ENCODE assay signal across 9 cellular contexts in the genomic region with DNA sequence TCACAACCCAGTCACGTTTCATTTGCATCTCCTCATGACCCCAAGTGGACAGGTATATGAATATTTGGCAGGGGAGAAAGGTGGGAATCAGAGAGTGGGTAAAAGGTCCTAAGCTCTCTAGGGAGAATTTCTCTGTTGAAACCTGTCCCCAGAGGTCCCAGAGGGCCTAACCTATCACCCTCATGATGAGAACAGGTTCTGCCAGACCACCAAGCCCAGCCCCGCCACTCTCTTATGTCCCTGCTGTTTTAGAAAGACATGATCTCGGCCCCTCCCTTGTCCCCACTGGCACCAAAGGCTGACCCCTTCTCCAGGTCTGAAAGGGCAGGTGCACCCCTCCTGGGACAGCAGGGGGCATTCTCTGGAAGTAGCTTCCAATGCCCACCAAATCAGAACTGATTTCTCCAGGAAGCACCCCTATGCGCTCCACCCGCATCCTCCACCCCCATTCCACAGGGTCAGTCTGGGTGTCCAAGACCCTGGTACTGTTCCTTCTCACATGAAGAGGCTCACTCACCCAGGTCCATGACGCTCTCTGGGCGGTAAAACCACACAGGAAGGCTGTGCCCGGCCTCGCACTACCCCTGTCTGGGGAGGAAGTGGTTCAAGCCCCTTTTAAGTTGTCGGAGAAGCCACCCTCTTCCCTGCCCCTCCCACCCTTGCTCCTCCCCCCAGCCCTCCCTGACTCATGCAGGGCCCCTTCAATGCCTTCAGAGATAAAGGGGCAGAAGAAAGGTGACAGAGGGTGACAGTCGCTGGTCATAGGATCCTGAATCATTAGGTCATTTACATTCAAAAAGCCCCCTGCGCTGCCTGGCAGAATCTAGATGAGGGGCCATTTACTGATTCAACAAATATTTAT. TPM values are rescaled to one million over a fixed set of nuclear protein-coding genes. Genes with fewer than 3 reads are reported as not detected.
DNase-seq lines count a peak whose midpoint lies in the region; ATAC-seq and TF ChIP-seq lines count a peak whose summit lies in the region.
"Had no signal": no experiment of that assay in that cellular context is flagged by ENCODE, and none has a peak within 500 bp of the region (broad histone marks: within the 10 kb centered on the region; RNA-seq: fewer than 3 reads in every experiment).

A gene with protein sequence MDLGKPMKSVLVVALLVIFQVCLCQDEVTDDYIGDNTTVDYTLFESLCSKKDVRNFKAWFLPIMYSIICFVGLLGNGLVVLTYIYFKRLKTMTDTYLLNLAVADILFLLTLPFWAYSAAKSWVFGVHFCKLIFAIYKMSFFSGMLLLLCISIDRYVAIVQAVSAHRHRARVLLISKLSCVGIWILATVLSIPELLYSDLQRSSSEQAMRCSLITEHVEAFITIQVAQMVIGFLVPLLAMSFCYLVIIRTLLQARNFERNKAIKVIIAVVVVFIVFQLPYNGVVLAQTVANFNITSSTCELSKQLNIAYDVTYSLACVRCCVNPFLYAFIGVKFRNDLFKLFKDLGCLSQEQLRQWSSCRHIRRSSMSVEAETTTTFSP (minus strand): TSS at position 590 of the 862 bp plus-strand sequence. CDS start 63 bp downstream, at position 527.

- H3K27ac Mint-ChIP-seq in naive thymus-derived CD8-positive, alpha-beta T cell: peak within 1 kb of the TSS; percentile 95 to 100 (median 100)

- no peak within 1 kb of the TSS for H2AFZ ChIP-seq in osteoblast (ENCODE audit: low read length)

- peak within 1 kb of the TSS; percentile 91 to 100 (median 97) for H3K4me3 Mint-ChIP-seq in naive thymus-derived CD8-positive, alpha-beta T cell

- peak; percentile 52 to 61 for ATAC-seq in naive thymus-derived CD8-positive, alpha-beta T cell
- no peak for ATAC-seq in HG03571 (IDR thresholded peaks at IDR 0.05; ENCODE audit: unreplicated experiment)

- H3K9me3 Mint-ChIP-seq in naive thymus-derived CD8-positive, alpha-beta T cell: peaks cover 0 to 10% (median 0%) of the 10 kb centered on the region in 9 donors

- peak; percentile 49 to 68 for DNase-seq in NOMO-1 (lab: John Stamatoyannopoulos, UW; ENCODE audit: unreplicated experiment in 2 of 2)
- peak; percentile 79 for DNase-seq in activated T-cell treated with anti-CD3 and anti-CD28 coated beads for 48 hours (ENCODE audit: low read depth)
- DNase-seq in naive thymus-derived CD8-positive, alpha-beta T cell: peak; percentile 77 to 97 (median 90)
- DNase-seq in osteoblast (ENCODE audit: insufficient read length, low spot score, missing footprints): no peak
- DNase-seq in nucleus accumbens (lab: John Stamatoyannopoulos, UW): no peak
- DNase-seq in HAP-1 (ENCODE audit: low spot score in 2 of 2): no peak

- peaks cover 49 to 54% (median 52%) of the 10 kb centered on the region in 3 donors for H3K36me3 Mint-ChIP-seq in naive thymus-derived CD8-positive, alpha-beta T cell

- H3K36me3 ChIP-seq in BLaER1 treated with 17β-estradiol and CSF1 and Interleukin-3, amounts not matched to agents 10 nM and 100 nM: no peaks in the 10 kb centered on the region
- H3K36me3 ChIP-seq in osteoblast (ENCODE audit: insufficient read depth, low read length) (no peaks in the 10 kb centered on the region), HAP-1 (replicated peaks) (no peaks in the 10 kb centered on the region)

- H3K4me3 ChIP-seq in BLaER1 treated with 17β-estradiol and CSF1 and Interleukin-3, amounts not matched to agents 10 nM and 100 nM: peak within 1 kb of the TSS in 9 of 10 experiments; percentile 12 to 53 (median 38); a peak in 13 of 20 replicates
- H3K4me3 ChIP-seq in osteoblast (ENCODE audit: insufficient read depth, low read length) (no peak within 1 kb of the TSS), HAP-1 (no peak within 1 kb of the TSS)

- H3K27ac ChIP-seq in BLaER1 treated with 17β-estradiol and CSF1 and Interleukin-3, amounts not matched to agents 10 nM and 100 nM: peak within 1 kb of the TSS in 10 of 11 experiments; percentile 29 to 59 (median 40); a peak in 13 of 22 replicates
- H3K27ac ChIP-seq in osteoblast (ENCODE audit: low read depth, low read length): no peak within 1 kb of the TSS
- H3K27ac ChIP-seq: VCaP had no signal

- H4K20me1 ChIP-seq in BLaER1 treated with 17β-estradiol and CSF1 and Interleukin-3, amounts not matched to agents 10 nM and 100 nM: no peaks in the 10 kb centered on the region
- no peaks in the 10 kb centered on the region for H4K20me1 ChIP-seq in osteoblast (ENCODE audit: insufficient read depth, low read length)

- peaks cover 42 to 88% (median 64%) of the 10 kb centered on the region in 4 donors for H3K4me1 Mint-ChIP-seq in naive thymus-derived CD8-positive, alpha-beta T cell

- H3K27me3 Mint-ChIP-seq in naive thymus-derived CD8-positive, alpha-beta T cell: no peaks in the 10 kb centered on the region

- no peaks in the 10 kb centered on the region for H3K79me2 ChIP-seq in osteoblast (ENCODE audit: insufficient read depth, low read length)

- in situ Hi-C loops in HAP-1 (cut with MboI; ENCODE audit: low sequenced_read_pairs): no loop called here

- POLR2A ChIA-PET in naive thymus-derived CD8-positive, alpha-beta T cell (lab: Charles Lee): interaction anchor here (1.2 to 37.3 kb wide), 12 partner anchors 9 to 1124 kb away, joined by 3 to 2269 read pairs (median 27); a partner anchor contains a TSS

- H3K27me3 ChIP-seq in BLaER1 treated with 17β-estradiol and CSF1 and Interleukin-3, amounts not matched to agents 10 nM and 100 nM: peaks cover 0 to 15% (median 0%) of the 10 kb centered on the region in 11 experiments; a peak in 3 of 22 replicates
- H3K27me3 ChIP-seq in osteoblast (ENCODE audit: insufficient read depth, low read length): peaks cover 13% of the 10 kb centered on the region
- H3K27me3 ChIP-seq in HAP-1 (ENCODE audit: low read depth): peaks cover 5% of the 10 kb centered on the region; the same call in 1 of the 2 replicates

- TF ChIP-seq CTCF in osteoblast (IDR thresholded peaks at IDR 0.05; ENCODE audit: extremely low read depth, low read depth, low read length): no peak

- H3K9me3 ChIP-seq in BLaER1 treated with 17β-estradiol and CSF1 and Interleukin-3, amounts not matched to agents 10 nM and 100 nM (replicated peaks in 1 of 11): peaks cover 6 to 36% (median 29%) of the 10 kb centered on the region in 11 experiments; a peak in 21 of 22 replicates
- H3K9me3 ChIP-seq in osteoblast (ENCODE audit: low read depth, low read length): no peaks in the 10 kb centered on the region
- no peaks in the 10 kb centered on the region for H3K9me3 ChIP-seq in HAP-1

- H3K9ac ChIP-seq in BLaER1 treated with 17β-estradiol and CSF1 and Interleukin-3, amounts not matched to agents 10 nM and 100 nM: peak within 1 kb of the TSS in 9 of 11 experiments; percentile 3 to 79 (median 44); a peak in 17 of 22 replicates

- H3K4me1 ChIP-seq in BLaER1 treated with 17β-estradiol and CSF1 and Interleukin-3, amounts not matched to agents 10 nM and 100 nM: peaks cover 62 to 68% (median 65%) of the 10 kb centered on the region in 10 experiments
- H3K4me1 ChIP-seq in osteoblast (ENCODE audit: insufficient read depth, low read length) (peaks cover 15% of the 10 kb centered on the region), HAP-1 (peaks cover 3% of the 10 kb centered on the region)

- peak within 1 kb of the TSS; percentile 89 to 99 (median 95) for H3K4me2 ChIP-seq in BLaER1 treated with 17β-estradiol and CSF1 and Interleukin-3, amounts not matched to agents 10 nM and 100 nM
- no peak within 1 kb of the TSS for H3K4me2 ChIP-seq in osteoblast (ENCODE audit: insufficient read depth, low read length)

RNA-seq across cellular contexts. Expression of the gene that starts here (rescaled TPM):
- total RNA-seq in naive thymus-derived CD8-positive, alpha-beta T cell: 100 to 1,000 TPM; 571 to 574 TPM
- 1,000 to 10,000 TPM in 2 of 3 donors, 100 to 1,000 TPM in 1; 897 to 2,008 (median 1,531) TPM for polyA plus RNA-seq in naive thymus-derived CD8-positive, alpha-beta T cell
- total RNA-seq in osteoblast: not detected in 2 replicates

Comparison
In these comparisons a context has a peak if more than half of its experiments do, and no peak if none do; other contexts are left out.
1. RNA of the gene that starts here (total RNA-seq): 571 to 574 TPM in naive thymus-derived CD8-positive, alpha-beta T cell; not detected in osteoblast; every median in the first group is over 100 times any median in the second.
2. H3K4me3 ChIP-seq: peak in BLaER1 treated with 17β-estradiol and CSF1 and Interleukin-3, amounts not matched to agents 10 nM and 100 nM (9 of 10); none in osteoblast (single experiment) and HAP-1 (single experiment).
3. DNase-seq: peak in NOMO-1 (2 of 2), activated T-cell treated with anti-CD3 and anti-CD28 coated beads for 48 hours (single experiment) and naive thymus-derived CD8-positive, alpha-beta T cell (10 of 10); none in osteoblast (single experiment), nucleus accumbens (0 of 56) and HAP-1 (0 of 2).